Comparison of ENCODE assay signal across 29 cellular contexts in the genomic region with DNA sequence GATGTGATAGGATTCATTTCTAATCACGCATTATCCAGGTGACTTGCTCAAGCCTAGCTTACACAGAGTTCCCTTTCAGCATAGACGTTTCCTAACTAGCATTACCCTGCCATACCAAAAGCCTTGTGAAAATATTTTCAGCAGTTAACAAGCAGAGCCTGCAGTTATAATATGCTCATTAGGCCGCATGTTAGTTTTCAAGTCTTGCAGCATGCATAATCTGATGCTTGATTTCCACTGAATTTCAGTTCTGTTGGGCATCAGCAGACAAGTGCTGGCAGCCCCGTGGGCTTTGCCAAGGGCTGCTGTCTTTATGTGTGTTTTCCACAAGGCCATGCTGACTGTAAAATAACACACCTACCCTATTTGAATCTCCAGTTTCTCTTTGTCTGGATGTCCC.
DNase-seq lines count a peak whose midpoint lies in the region; ATAC-seq, FAIRE-seq and TF ChIP-seq lines count a peak whose summit lies in the region.
"Had no signal": no experiment of that assay in that cellular context is flagged by ENCODE, and none has a peak within 500 bp of the region (broad histone marks: within the 10 kb centered on the region; RNA-seq: fewer than 3 reads in every experiment).

No MANE protein-coding gene starts in this region.

- DNase-seq in astrocyte (ENCODE audit: low read depth) (no peak), endodermal cell (peak; percentile 28), mesendoderm (no peak), trophoblast cell (no peak), foreskin fibroblast (no peak), GOT3 (lab: John Stamatoyannopoulos, UW) (no peak), anterior cingulate cortex (lab: John Stamatoyannopoulos, UW) (no peak)
- DNase-seq: 8988T; ACHN; BE2C; C1 segment of cervical spinal cord; CD4-positive, alpha-beta memory T cell; CD4-positive, CD25-positive, alpha-beta regulatory T cell; CD8-positive, alpha-beta memory T cell; COR-L47; DMS 273 treated with DMSO at 0.1 percent for 48 hours; DMS153; DMS53; DMS79; DND-41; EL; GDM1 had no signal

- H4K8ac ChIP-seq in mesendoderm (ENCODE audit: low read depth, low read length) (no peak overlapping the region), trophoblast cell (ENCODE audit: low read depth, low read length) (no peak overlapping the region)

- H3K4me3 ChIP-seq in astrocyte (ENCODE audit: insufficient read depth, low read depth, low read length) (no peak overlapping the region), endodermal cell (ENCODE audit: low read length) (no peak overlapping the region), mesendoderm (ENCODE audit: low read length) (no peak overlapping the region), trophoblast cell (ENCODE audit: low read depth, low read length) (no peak overlapping the region), foreskin fibroblast (ENCODE audit: low read depth in 1 of 2, low read length in 2 of 2) (no peak overlapping the region)
- H3K4me3 ChIP-seq: BLaER1, GM12878 had no signal

- H3K4me1 ChIP-seq in astrocyte (ENCODE audit: insufficient read depth, low read length) (peaks cover 7% of the 10 kb centered on the region), endodermal cell (ENCODE audit: control insufficient read depth, insufficient read depth, low read length) (peaks cover 25% of the 10 kb centered on the region), mesendoderm (ENCODE audit: control insufficient read depth, low read depth, low read length) (peaks cover 15% of the 10 kb centered on the region), trophoblast cell (ENCODE audit: control insufficient read depth in 1 of 2, insufficient read depth in 2 of 2, low read length in 2 of 2) (peaks cover 7 to 25% of the 10 kb centered on the region in 2 experiments)
- H3K4me1 ChIP-seq: BE2C, BLaER1 had no signal

- H3K27me3 ChIP-seq in astrocyte (ENCODE audit: insufficient read depth, low read length) = no peaks in the 10 kb centered on the region
- H3K27me3 ChIP-seq in endodermal cell (ENCODE audit: control insufficient read depth, insufficient read depth, low read length, poor library complexity, severe bottlenecking) = no peaks in the 10 kb centered on the region
- no peaks in the 10 kb centered on the region for H3K27me3 ChIP-seq in mesendoderm (ENCODE audit: insufficient read depth, low read length, poor library complexity)
- no peaks in the 10 kb centered on the region for H3K27me3 ChIP-seq in trophoblast cell (ENCODE audit: insufficient read depth, low read length)
- H3K27me3 ChIP-seq: BE2C, BLaER1 had no signal

- H3K36me3 Mint-ChIP-seq in astrocyte (ENCODE audit: low read depth, unreplicated experiment) (peaks cover 6% of the 10 kb centered on the region), endodermal cell (ENCODE audit: low read depth) (no peaks in the 10 kb centered on the region)
- H3K36me3 Mint-ChIP-seq: CD14-positive monocyte; CD4-positive, alpha-beta memory T cell; CD4-positive, CD25-positive, alpha-beta regulatory T cell; CD8-positive, alpha-beta memory T cell had no signal

- H3K18ac ChIP-seq in mesendoderm (ENCODE audit: low read length) (peak overlapping the region; percentile 76), trophoblast cell (ENCODE audit: low read length) (no peak overlapping the region)

- H3K36me3 ChIP-seq in astrocyte (ENCODE audit: insufficient read depth, low read length) (no peaks in the 10 kb centered on the region), endodermal cell (ENCODE audit: control insufficient read depth, insufficient read depth, low read length) (no peaks in the 10 kb centered on the region), mesendoderm (ENCODE audit: control insufficient read depth, insufficient read depth, low read length) (no peaks in the 10 kb centered on the region), trophoblast cell (ENCODE audit: control insufficient read depth in 1 of 2, insufficient read depth in 2 of 2, low read length in 2 of 2) (no peaks in the 10 kb centered on the region)
- H3K36me3 ChIP-seq: BE2C had no signal

- H3K79me1 ChIP-seq in mesendoderm (ENCODE audit: low read length) (no peaks in the 10 kb centered on the region), trophoblast cell (ENCODE audit: low read length) (peaks cover 11% of the 10 kb centered on the region)

- H4K20me1 ChIP-seq in astrocyte (ENCODE audit: insufficient read depth, low read length) = no peaks in the 10 kb centered on the region

- H3K9ac ChIP-seq in astrocyte (ENCODE audit: low read length) (no peak overlapping the region), endodermal cell (ENCODE audit: extremely low read depth, low read length, poor library complexity, severe bottlenecking) (no peak overlapping the region), mesendoderm (ENCODE audit: low read length) (no peak overlapping the region), trophoblast cell (ENCODE audit: low read length) (no peak overlapping the region)
- H3K9ac ChIP-seq: BLaER1 had no signal

- H3K4me2 ChIP-seq in astrocyte (ENCODE audit: low read length) (no peak overlapping the region), mesendoderm (ENCODE audit: low read length) (no peak overlapping the region), trophoblast cell (ENCODE audit: low read length) (no peak overlapping the region)
- H3K4me2 ChIP-seq: BLaER1 had no signal

- peak overlapping the region; percentile 64 for H2BK15ac ChIP-seq in mesendoderm (replicated peaks; ENCODE audit: low read depth)

- H4K91ac ChIP-seq in trophoblast cell (ENCODE audit: low read depth, low read length) = no peak overlapping the region

- 90 to 93% methylated on average over 3 to 4 of the region's 4 CpGs for WGBS in endodermal cell (ENCODE audit: insufficient coverage in 1 of 2, insufficient read length in 1 of 2), 2 experiments
- WGBS in mesendoderm (ENCODE audit: extremely low coverage, insufficient coverage, low lambda C conversion rate) = no CpG with 5 or more reads among the region's 4 CpGs
- no CpG with 5 or more reads among the region's 4 CpGs for WGBS in trophoblast cell (ENCODE audit: extremely low coverage, insufficient coverage, insufficient read length)

- H2AFZ ChIP-seq in astrocyte (ENCODE audit: low read depth, low read length) (no peak overlapping the region), trophoblast cell (ENCODE audit: insufficient read depth, low read length, poor library complexity) (no peak overlapping the region)

- no peak overlapping the region for H4K5ac ChIP-seq in mesendoderm (ENCODE audit: low read length)

- H3K79me2 ChIP-seq in astrocyte (ENCODE audit: insufficient read depth, low read length) (no peaks in the 10 kb centered on the region), mesendoderm (ENCODE audit: control insufficient read depth, insufficient read depth, low read length) (no peaks in the 10 kb centered on the region), trophoblast cell (ENCODE audit: control insufficient read depth, insufficient read depth, low read length, poor library complexity) (no peaks in the 10 kb centered on the region)

- no peaks in the 10 kb centered on the region for H3K9me3 ChIP-seq in astrocyte (ENCODE audit: insufficient read depth, low read depth, low read length)
- no peaks in the 10 kb centered on the region for H3K9me3 ChIP-seq in endodermal cell (ENCODE audit: control insufficient read depth, low read length)
- H3K9me3 ChIP-seq in trophoblast cell (ENCODE audit: insufficient read depth, low read depth, low read length) = no peaks in the 10 kb centered on the region
- H3K9me3 ChIP-seq: BE2C, BLaER1 had no signal

- no peak overlapping the region for H4K12ac ChIP-seq in trophoblast cell (ENCODE audit: low read depth, low read length)

- peak overlapping the region; percentile 50 for H2BK12ac ChIP-seq in trophoblast cell (ENCODE audit: low read length)

- H3K27ac Mint-ChIP-seq in astrocyte (ENCODE audit: unreplicated experiment) (peak overlapping the region; percentile 37), endodermal cell (no peak overlapping the region)
- H3K27ac Mint-ChIP-seq: CD14-positive monocyte; CD4-positive, alpha-beta memory T cell; CD4-positive, CD25-positive, alpha-beta regulatory T cell; CD8-positive, alpha-beta memory T cell had no signal

- H3K23ac ChIP-seq in mesendoderm (ENCODE audit: low read length) = no peak overlapping the region
- no peak overlapping the region for H3K23ac ChIP-seq in trophoblast cell (ENCODE audit: low read length)

- FAIRE-seq in astrocyte (lab: Jason Lieb, UNC) = no peak
- FAIRE-seq: A204.1, GM12878, GM12892, GM18507 had no signal

- no peak overlapping the region for H3K56ac ChIP-seq in mesendoderm (ENCODE audit: low read length)

- no peak overlapping the region for H2AK5ac ChIP-seq in mesendoderm (ENCODE audit: low read length)
- H2AK5ac ChIP-seq in trophoblast cell (ENCODE audit: low read length) = no peak overlapping the region

- H3K14ac ChIP-seq in trophoblast cell (ENCODE audit: low read length) = no peak overlapping the region

- H3K27me3 Mint-ChIP-seq in astrocyte (ENCODE audit: low read depth, unreplicated experiment) (no peaks in the 10 kb centered on the region), endodermal cell (ENCODE audit: insufficient read depth) (peaks cover 7% of the 10 kb centered on the region)
- H3K27me3 Mint-ChIP-seq: CD4-positive, alpha-beta memory T cell; CD4-positive, CD25-positive, alpha-beta regulatory T cell had no signal

- H2BK5ac ChIP-seq in mesendoderm (ENCODE audit: low read length) = no peak overlapping the region
- H2BK5ac ChIP-seq in trophoblast cell (ENCODE audit: low read depth, low read length, poor library complexity) = no peak overlapping the region

- no peak for TF ChIP-seq CTCF in astrocyte (IDR thresholded peaks at IDR 0.05; ENCODE audit: insufficient read depth, low read depth, low read length)
- TF ChIP-seq CTCF in endodermal cell (conservative IDR thresholded peaks at IDR 0.05) = no peak
- no peak for TF ChIP-seq CTCF in foreskin fibroblast (IDR thresholded peaks at IDR 0.05; ENCODE audit: low read depth, low read length)

- H2BK120ac ChIP-seq in mesendoderm (ENCODE audit: low read depth, low read length) = peak overlapping the region; percentile 46
- peak overlapping the region; percentile 7 for H2BK120ac ChIP-seq in trophoblast cell (ENCODE audit: insufficient read depth, low read length, poor library complexity)

- H3K27ac ChIP-seq in astrocyte (ENCODE audit: low read depth, low read length) (no peak overlapping the region), endodermal cell (ENCODE audit: low read depth, low read length) (no peak overlapping the region), mesendoderm (ENCODE audit: low read depth, low read length) (no peak overlapping the region), trophoblast cell (ENCODE audit: low read depth, low read length) (no peak overlapping the region)
- H3K27ac ChIP-seq: BLaER1 had no signal

- H3K4me1 Mint-ChIP-seq in astrocyte (ENCODE audit: low read depth, unreplicated experiment) (peaks cover 36% of the 10 kb centered on the region), endodermal cell (peaks cover 32% of the 10 kb centered on the region)
- H3K4me1 Mint-ChIP-seq: CD4-positive, alpha-beta memory T cell; CD4-positive, CD25-positive, alpha-beta regulatory T cell; CD8-positive, alpha-beta memory T cell had no signal

- no peak overlapping the region for H3K4me3 Mint-ChIP-seq in astrocyte (ENCODE audit: unreplicated experiment)
- H3K4me3 Mint-ChIP-seq in endodermal cell = no peak overlapping the region
- H3K4me3 Mint-ChIP-seq: CD14-positive monocyte; CD4-positive, alpha-beta memory T cell; CD4-positive, CD25-positive, alpha-beta regulatory T cell; CD8-positive, alpha-beta memory T cell had no signal

- ATAC-seq in GM21737 (IDR thresholded peaks at IDR 0.05; ENCODE audit: unreplicated experiment) = no peak
- ATAC-seq: GM12878 had no signal

- H3K4ac ChIP-seq in mesendoderm (ENCODE audit: low read depth, low read length) = peak overlapping the region; percentile 82
- no peak overlapping the region for H3K4ac ChIP-seq in trophoblast cell (ENCODE audit: low read depth, low read length)

- H3K9me3 Mint-ChIP-seq in astrocyte (ENCODE audit: unreplicated experiment) (no peaks in the 10 kb centered on the region), endodermal cell (no peaks in the 10 kb centered on the region)
- H3K9me3 Mint-ChIP-seq: CD14-positive monocyte had no signal
